20 cellular contexts compared by ENCODE assay signal in genomic region chr3:6655275-6655674, GRCh38.
DNase-seq lines count a peak whose midpoint lies in the region; ATAC-seq, FAIRE-seq and TF ChIP-seq lines count a peak whose summit lies in the region.
"Had no signal": no experiment of that assay in that cellular context is flagged by ENCODE, and none has a peak within 500 bp of the region (broad histone marks: within the 10 kb centered on the region; RNA-seq: fewer than 3 reads in every experiment).

No MANE protein-coding gene starts in this region.

- in situ Hi-C loops in IMR-90 (cut with MboI; ENCODE audit: low sequenced_read_pairs): no loop called here
- in situ Hi-C loops in K562 (cut with MboI): no loop called here
- in situ Hi-C loops in G401 (cut with HindIII; ENCODE audit: low sequenced_read_pairs): no loop called here

- H3K9ac ChIP-seq in IMR-90 (ENCODE audit: low read depth, low read length) (no peak overlapping the region), K562 (ENCODE audit: insufficient read depth in 1 of 2, low read depth in 2 of 2, low read length in 2 of 2) (no peak overlapping the region), kidney (ENCODE audit: low read length in 2 of 2) (no peak overlapping the region)
- H3K9ac ChIP-seq: BLaER1 treated with 17β-estradiol and CSF1 and Interleukin-3, amounts not matched to agents 10 nM and 100 nM had no signal

- intact Hi-C loops in IMR-90 (cut with micrococcal nuclease) (no loop called here), K562 (cut with micrococcal nuclease) (no loop called here), kidney (cut with DNase I) (no loop called here)

- H2BK5ac ChIP-seq in IMR-90 (ENCODE audit: low read depth, low read length, poor library complexity, severe bottlenecking): no peak overlapping the region

- H2AFZ ChIP-seq in IMR-90 (replicated peaks; ENCODE audit: low read length, poor library complexity) (no peak overlapping the region), K562 (ENCODE audit: low read depth, low read length) (no peak overlapping the region)

- no peaks in the 10 kb centered on the region for H3K9me3 ChIP-seq in A549
- peaks cover 9% of the 10 kb centered on the region for H3K9me3 ChIP-seq in IMR-90 (ENCODE audit: control insufficient read depth, insufficient read depth, low read length)
- peaks cover 14% of the 10 kb centered on the region for H3K9me3 ChIP-seq in K562 (replicated peaks; ENCODE audit: control insufficient read depth, insufficient read depth, low read depth, low read length)
- no peaks in the 10 kb centered on the region for H3K9me3 ChIP-seq in kidney (ENCODE audit: control insufficient read depth in 1 of 2, low read length in 2 of 2)
- H3K9me3 ChIP-seq: Caco-2 had no signal

- no peaks in the 10 kb centered on the region for H3K79me2 ChIP-seq in K562 (ENCODE audit: control insufficient read depth, insufficient read depth, low read length)

- no peaks in the 10 kb centered on the region for H3K9me1 ChIP-seq in IMR-90 (ENCODE audit: insufficient read depth, low read length)
- no peaks in the 10 kb centered on the region for H3K9me1 ChIP-seq in K562 (ENCODE audit: control insufficient read depth, insufficient read depth, low read length)

- dilution Hi-C loops in IMR-90 (cut with HindIII; ENCODE audit: low sequenced_read_pairs, unreplicated experiment): no loop called here

- H3K27me3 ChIP-seq in IMR-90 (ENCODE audit: control insufficient read depth, insufficient read depth, low read length): no peaks in the 10 kb centered on the region
- H3K27me3 ChIP-seq in K562 (ENCODE audit: control insufficient read depth in 2 of 2, insufficient read depth in 2 of 2, low read length in 2 of 2): no peaks in the 10 kb centered on the region
- H3K27me3 ChIP-seq: BLaER1 treated with 17β-estradiol and CSF1 and Interleukin-3, amounts not matched to agents 10 nM and 100 nM had no signal

- 6% methylated on average over 2 of the region's 2 CpGs for WGBS in A549 (ENCODE audit: missing lambda C conversion rate)
- 0% methylated on average over 1 of the region's 2 CpGs; no CpG with 5 or more reads in 1 of the 2 experiments for WGBS in IMR-90 (ENCODE audit: extremely low coverage in 2 of 2, insufficient read length in 1 of 2), 2 experiments
- WGBS in K562 (ENCODE audit: insufficient coverage, low coverage, missing lambda C conversion rate): 60% methylated on average over 2 of the region's 2 CpGs

- FAIRE-seq in A549 (lab: Jason Lieb, UNC): no peak
- no peak for FAIRE-seq in K562 (lab: Jason Lieb, UNC)
- no peak for FAIRE-seq in kidney (lab: Jason Lieb, UNC)
- FAIRE-seq: A204.1, D721Med, GM12878, GM12892 had no signal

- H3K18ac ChIP-seq in IMR-90 (ENCODE audit: low read depth, low read length): no peak overlapping the region

- H4K5ac ChIP-seq in IMR-90 (ENCODE audit: low read depth, low read length): no peak overlapping the region

- H3K4me1 ChIP-seq in A549 (no peaks in the 10 kb centered on the region), IMR-90 (ENCODE audit: control insufficient read depth, insufficient read depth, low read length) (no peaks in the 10 kb centered on the region), K562 (replicated peaks in 1 of 2; ENCODE audit: control insufficient read depth in 2 of 2, insufficient read depth in 2 of 2, low read length in 2 of 2) (no peaks in the 10 kb centered on the region), kidney (ENCODE audit: control insufficient read depth in 1 of 2, insufficient read depth in 1 of 2, low read depth in 1 of 2, low read length in 2 of 2) (no peaks in the 10 kb centered on the region)
- H3K4me1 ChIP-seq: Caco-2 had no signal

- TF ChIP-seq RAD21 in A549 (conservative IDR thresholded peaks at IDR 0.05 in 1 of 2, IDR thresholded peaks at IDR 0.05 in 1 of 2) (no peak), IMR-90 (IDR thresholded peaks at IDR 0.05; ENCODE audit: low read length) (no peak), K562 (CRISPR knock-in tag; conservative IDR thresholded peaks at IDR 0.05 in 1 of 2, IDR thresholded peaks at IDR 0.05 in 1 of 2) (no peak)

- H3K56ac ChIP-seq in IMR-90 (ENCODE audit: extremely low read depth, insufficient read depth, low read length): no peak overlapping the region

- H2AK5ac ChIP-seq in IMR-90 (ENCODE audit: low read depth, low read length): no peak overlapping the region

- H3K4ac ChIP-seq in IMR-90 (ENCODE audit: low read depth, low read length): no peak overlapping the region

- BruUV-seq in IMR-90 (replicated peaks; lab: Mats Ljungman, UMichigan): no TSS peak
- BruUV-seq in K562 (replicated peaks; lab: Mats Ljungman, UMichigan): no TSS peak

- no peak for TF ChIP-seq CTCF in A549 (IDR thresholded peaks at IDR 0.05)
- no peak for TF ChIP-seq CTCF in IMR-90 (conservative IDR thresholded peaks at IDR 0.05; ENCODE audit: low read depth, low read length)
- no peak for TF ChIP-seq CTCF in K562 (IDR thresholded peaks at IDR 0.05 in 2 of 3, conservative IDR thresholded peaks at IDR 0.05 in 1 of 3; ENCODE audit: insufficient read depth in 2 of 3, low read depth in 1 of 3, low read length in 3 of 3)
- TF ChIP-seq CTCF in kidney (IDR thresholded peaks at IDR 0.05; ENCODE audit: borderline replicate concordance, extremely low read depth, insufficient read depth): no peak

- H2BK20ac ChIP-seq in IMR-90 (ENCODE audit: low read depth, low read length): no peak overlapping the region

- no peak overlapping the region for H3K4me3 ChIP-seq in A549
- no peak overlapping the region for H3K4me3 ChIP-seq in IMR-90 (ENCODE audit: insufficient read depth, low read depth, low read length)
- no peak overlapping the region for H3K4me3 ChIP-seq in K562
- no peak overlapping the region for H3K4me3 ChIP-seq in kidney (ENCODE audit: low read length in 2 of 2)
- H3K4me3 ChIP-seq: BLaER1 treated with 17β-estradiol and CSF1 and Interleukin-3, amounts not matched to agents 10 nM and 100 nM; GM12878 had no signal

- CTCF ChIA-PET in A549 (lab: Yijun Ruan, JAX) (interaction anchor here (0.6 kb wide), 1 partner anchor 143 kb away, joined by 3 read pairs; no protein-coding TSS in a partner anchor), IMR-90 (lab: Yijun Ruan, JAX) (no interaction called here), K562 (lab: Yijun Ruan, JAX; ENCODE audit: low intra/inter-chr PET ratio) (no interaction called here)

- H2BK15ac ChIP-seq in IMR-90 (ENCODE audit: low read depth, low read length): no peak overlapping the region

- no peak overlapping the region for H2AK9ac ChIP-seq in IMR-90 (replicated peaks; ENCODE audit: low read depth, low read length, poor library complexity)

- TF ChIP-seq EP300 in A549 (IDR thresholded peaks at IDR 0.05): no peak
- no peak for TF ChIP-seq EP300 in K562 (IDR thresholded peaks at IDR 0.05; ENCODE audit: low read length)

- no peak overlapping the region for H2BK120ac ChIP-seq in IMR-90 (ENCODE audit: low read depth, low read length)

- H3K27ac ChIP-seq in A549 (no peak overlapping the region), IMR-90 (ENCODE audit: insufficient read depth, low read length) (no peak overlapping the region), K562 (ENCODE audit: extremely low read depth, low read depth, low read length) (no peak overlapping the region), kidney (ENCODE audit: low read depth in 2 of 2, low read length in 2 of 2) (no peak overlapping the region)
- H3K27ac ChIP-seq: BLaER1 treated with 17β-estradiol and CSF1 and Interleukin-3, amounts not matched to agents 10 nM and 100 nM; C4-2B had no signal

- H3K36me3 ChIP-seq in IMR-90 (ENCODE audit: control insufficient read depth, insufficient read depth, low read length) (no peaks in the 10 kb centered on the region), K562 (ENCODE audit: control insufficient read depth, insufficient read depth, low read length) (no peaks in the 10 kb centered on the region), kidney (ENCODE audit: control insufficient read depth in 1 of 2, insufficient read depth in 2 of 2, low read length in 2 of 2) (no peaks in the 10 kb centered on the region)
- H3K36me3 ChIP-seq: BLaER1 treated with 17β-estradiol and CSF1 and Interleukin-3, amounts not matched to agents 10 nM and 100 nM had no signal

- no peak for DNase-seq in A549 (ENCODE audit: low read depth in 1 of 2, low spot score in 1 of 2)
- DNase-seq in IMR-90: no peak
- no peak for DNase-seq in K562 (ENCODE audit: extremely low read depth in 1 of 4, low spot score in 3 of 4)
- DNase-seq in kidney: no peak
- no peak for DNase-seq in G401 (ENCODE audit: low spot score)
- DNase-seq in NCI-H2171 (lab: John Stamatoyannopoulos, UW): no peak
- DNase-seq: 8988T; AML-193; Caco-2; Calu3; CD4-positive, alpha-beta T cell; CD8-positive, alpha-beta T cell; DMS79 treated with DMSO at 0.1 percent for 48 hours; GDM1 had no signal

- H3K23ac ChIP-seq in IMR-90 (ENCODE audit: low read depth, low read length): no peak overlapping the region

- H4K91ac ChIP-seq in IMR-90 (ENCODE audit: insufficient read depth, low read depth, low read length): no peak overlapping the region

- no peak overlapping the region for H3K4me2 ChIP-seq in A549
- no peak overlapping the region for H3K4me2 ChIP-seq in IMR-90 (ENCODE audit: low read depth, low read length)
- H3K4me2 ChIP-seq in K562 (ENCODE audit: insufficient read depth, low read length): no peak overlapping the region

- TF ChIP-seq POLR2A in A549 (IDR thresholded peaks at IDR 0.05; ENCODE audit: low read length) (no peak), IMR-90 (IDR thresholded peaks at IDR 0.05; ENCODE audit: low read depth, low read length) (no peak), K562 (conservative IDR thresholded peaks at IDR 0.05) (no peak)

- H4K20me1 ChIP-seq in IMR-90 (ENCODE audit: insufficient read depth, low read length) (no peaks in the 10 kb centered on the region), K562 (replicated peaks; ENCODE audit: control insufficient read depth, insufficient read depth, low read length) (no peaks in the 10 kb centered on the region)
- H4K20me1 ChIP-seq: BLaER1 treated with 17β-estradiol and CSF1 and Interleukin-3, amounts not matched to agents 10 nM and 100 nM had no signal

- POLR2A ChIA-PET in A549 (lab: Yijun Ruan, JAX): no interaction called here
- POLR2A ChIA-PET in IMR-90 (lab: Charles Lee; ENCODE audit: unreplicated experiment): no interaction called here
- POLR2A ChIA-PET in K562 (lab: Yijun Ruan, JAX): no interaction called here

- ATAC-seq in A549 (no peak), IMR-90 (ENCODE audit: low read depth) (no peak), K562 (no peak)
- ATAC-seq: CD8-positive, alpha-beta T cell; GM12878 had no signal

- H3K79me1 ChIP-seq in IMR-90 (ENCODE audit: low read depth in 1 of 2, low read length in 2 of 2): no peaks in the 10 kb centered on the region

- H4K8ac ChIP-seq in IMR-90 (ENCODE audit: low read depth in 2 of 2, low read length in 2 of 2): no peak overlapping the region

- H3K14ac ChIP-seq in IMR-90 (replicated peaks; ENCODE audit: low read depth, low read length): no peak overlapping the region

TF ChIP-seq in A549, 52 proteins besides CTCF, POLR2A, EP300 and RAD21:
- TF ChIP-seq MAFK (IDR thresholded peaks at IDR 0.05; ENCODE audit: partially characterized antibody) (peak; percentile 77), KDM1A (IDR thresholded peaks at IDR 0.05; ENCODE audit: low read depth) (no peak)

TF ChIP-seq in IMR-90, 13 proteins besides CTCF, POLR2A, EP300 and RAD21 (continues in another document):
- TF ChIP-seq FOS (IDR thresholded peaks at IDR 0.05; ENCODE audit: low read depth, low read length): no peak
- TF ChIP-seq MAFK (IDR thresholded peaks at IDR 0.05; ENCODE audit: low read depth, low read length): peak; percentile 72

TF ChIP-seq in K562, 482 proteins besides CTCF, POLR2A, EP300 and RAD21 (continues in another document):
- TF ChIP-seq SMAD3 (CRISPR knock-in tag; conservative IDR thresholded peaks at IDR 0.05): no peak

Comparison
In these comparisons a context has a peak if more than half of its experiments do, and no peak if none do; other contexts are left out.
1. Of the 35 proteins assayed by ChIP-seq in both K562 and A549: peak only in K562: none; only in A549: none; in both: MAFK; in neither: 34.